Comparison of ENCODE assay signal across 1 cellular context in the genomic region with DNA sequence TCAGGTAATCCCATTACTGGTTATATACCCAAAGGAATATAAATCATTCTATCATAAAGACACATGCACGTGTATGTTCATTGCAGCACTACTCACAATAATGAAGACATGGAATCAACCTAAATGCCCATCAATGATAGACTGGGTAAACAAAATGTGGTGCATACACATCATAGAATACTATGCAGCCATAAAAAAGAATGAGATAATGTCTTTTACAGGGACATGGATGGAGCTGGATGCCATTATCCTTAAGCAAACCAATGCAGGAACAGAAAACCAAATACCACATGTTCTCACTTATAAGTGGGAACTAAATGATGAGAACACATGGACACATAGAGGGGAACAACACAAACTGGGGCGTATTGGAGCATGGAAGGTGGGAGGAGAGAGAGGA. TPM values are rescaled to one million over a fixed set of nuclear protein-coding genes. Genes with fewer than 3 reads are reported as not detected.
"Had no signal": no experiment of that assay in that cellular context is flagged by ENCODE, and none has a peak within 500 bp of the region (broad histone marks: within the 10 kb centered on the region; RNA-seq: fewer than 3 reads in every experiment).

No MANE protein-coding gene starts in this region.

RNA-seq across cellular contexts. Expression of a gene that starts 5.8 kb away (rescaled TPM):
- polyA plus RNA-seq: keratinocyte had no signal
